Comparison of ENCODE assay signal across 1 cellular context in the genomic region with DNA sequence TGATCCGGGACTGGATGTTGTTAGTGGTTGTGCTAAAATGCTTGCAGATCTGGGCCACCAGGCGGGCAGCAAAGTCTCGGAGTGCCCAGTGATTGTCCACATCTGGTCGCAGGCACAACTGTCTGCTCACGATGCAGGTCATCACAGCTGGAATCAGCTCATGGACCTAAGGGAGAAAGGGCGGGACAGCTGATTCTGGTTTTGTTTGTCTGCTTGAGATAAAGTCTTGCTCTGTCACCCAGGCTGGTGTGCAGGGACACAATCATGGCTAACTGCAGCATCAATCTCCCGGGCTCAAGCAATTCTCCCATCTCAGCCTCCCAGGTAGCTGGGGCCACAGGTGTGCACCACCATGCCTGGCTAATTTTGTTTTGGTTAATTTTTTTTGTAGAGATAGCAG.
TF ChIP-seq lines count a peak whose summit lies in the region.

No MANE protein-coding gene starts in this region.

TF ChIP-seq in K562, 482 proteins besides CTCF, POLR2A, EP300 and RAD21:
- TF ChIP-seq DACH1 (IDR thresholded peaks at IDR 0.05; ENCODE audit: partially characterized antibody) (peak; percentile 17), KDM1A (IDR thresholded peaks at IDR 0.05) (peak; percentile 8 to 31; a peak in 2 of 4 replicates), SIN3B (IDR thresholded peaks at IDR 0.05; ENCODE audit: low read depth) (no peak), U2AF1 (optimal IDR thresholded peaks at IDR 0.05; ENCODE audit: low read depth, low read length) (no peak), TAL1 (IDR thresholded peaks at IDR 0.05) (peak; percentile 46; the same call in 1 of the 2 replicates), ZNF217 (CRISPR knock-in tag; IDR thresholded peaks at IDR 0.05) (no peak), SOX6 (IDR thresholded peaks at IDR 0.05) (0 out of 2 replicates have a peak, but pooled peaks have one; percentile 14), MAFF (IDR thresholded peaks at IDR 0.05; ENCODE audit: low read length) (peak; percentile 35; the same call in 1 of the 2 replicates), NCOR1 (IDR thresholded peaks at IDR 0.05) (peak; percentile 39; the same call in 1 of the 2 replicates), TCF3 (CRISPR knock-in tag; IDR thresholded peaks at IDR 0.05) (peak; percentile 61), ARID1B (IDR thresholded peaks at IDR 0.05) (peak; percentile 40), ZBTB12 (CRISPR knock-in tag; IDR thresholded peaks at IDR 0.05) (no peak), SMARCB1 (IDR thresholded peaks at IDR 0.05; ENCODE audit: insufficient read length, low read depth) (no peak), ESRRB (CRISPR knock-in tag; IDR thresholded peaks at IDR 0.05; ENCODE audit: borderline replicate concordance) (no peak), ZNF764 (CRISPR knock-in tag; IDR thresholded peaks at IDR 0.05; ENCODE audit: low read depth) (no peak), ZBTB11 (CRISPR knock-in tag; IDR thresholded peaks at IDR 0.05) (no peak), NFE2 (IDR thresholded peaks at IDR 0.05; ENCODE audit: low read depth) (peak; percentile 48; the same call in 1 of the 2 replicates), NFYB (IDR thresholded peaks at IDR 0.05; ENCODE audit: extremely low read depth, insufficient read length) (no peak), CBFA2T2 (conservative IDR thresholded peaks at IDR 0.05) (peak; percentile 61), CBFA2T3 (IDR thresholded peaks at IDR 0.05) (peak; percentile 78), RCOR1 (IDR thresholded peaks at IDR 0.05; ENCODE audit: borderline replicate concordance in 1 of 2, low read depth in 2 of 2, low read length in 2 of 2) (peak in 1 of 2 experiments; percentile 52; a peak in 1 of 4 replicates)
- TF ChIP-seq, protein P1, sequence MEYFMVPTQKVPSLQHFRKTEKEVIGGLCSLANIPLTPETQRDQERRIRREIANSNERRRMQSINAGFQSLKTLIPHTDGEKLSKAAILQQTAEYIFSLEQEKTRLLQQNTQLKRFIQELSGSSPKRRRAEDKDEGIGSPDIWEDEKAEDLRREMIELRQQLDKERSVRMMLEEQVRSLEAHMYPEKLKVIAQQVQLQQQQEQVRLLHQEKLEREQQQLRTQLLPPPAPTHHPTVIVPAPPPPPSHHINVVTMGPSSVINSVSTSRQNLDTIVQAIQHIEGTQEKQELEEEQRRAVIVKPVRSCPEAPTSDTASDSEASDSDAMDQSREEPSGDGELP (CRISPR knock-in tag; IDR thresholded peaks at IDR 0.05; ENCODE audit: borderline replicate concordance) = peak; percentile 91
- TF ChIP-seq, protein P2, sequence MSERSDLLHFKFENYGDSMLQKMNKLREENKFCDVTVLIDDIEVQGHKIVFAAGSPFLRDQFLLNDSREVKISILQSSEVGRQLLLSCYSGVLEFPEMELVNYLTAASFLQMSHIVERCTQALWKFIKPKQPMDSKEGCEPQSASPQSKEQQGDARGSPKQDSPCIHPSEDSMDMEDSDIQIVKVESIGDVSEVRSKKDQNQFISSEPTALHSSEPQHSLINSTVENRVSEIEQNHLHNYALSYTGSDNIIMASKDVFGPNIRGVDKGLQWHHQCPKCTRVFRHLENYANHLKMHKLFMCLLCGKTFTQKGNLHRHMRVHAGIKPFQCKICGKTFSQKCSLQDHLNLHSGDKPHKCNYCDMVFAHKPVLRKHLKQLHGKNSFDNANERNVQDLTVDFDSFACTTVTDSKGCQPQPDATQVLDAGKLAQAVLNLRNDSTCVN (CRISPR knock-in tag; IDR thresholded peaks at IDR 0.05) = no peak
TF ChIP-seq in K562: peak in this region for 13.
